Comparison of ENCODE assay signal across 17 cellular contexts in genomic region chr20:15342987-15343639, GRCh38.
"Had no signal": no experiment of that assay in that cellular context is flagged by ENCODE, and none has a peak within 500 bp of the region (broad histone marks: within the 10 kb centered on the region; RNA-seq: fewer than 3 reads in every experiment).

No MANE protein-coding gene starts in this region.

- H3K27ac ChIP-seq: coronary artery, epithelial cell of prostate, left ventricle myocardium inferior, pancreas, suprapubic skin, upper lobe of left lung had no signal

- H3K4me3 ChIP-seq: coronary artery, left ventricle myocardium inferior, pancreas, suprapubic skin, upper lobe of left lung had no signal

- H3K27me3 Mint-ChIP-seq: activated naive CD8-positive, alpha-beta T cell treated with anti-CD3 and anti-CD28 coated beads, Interleukin-2, amount 50 U/mL, for 24 hours; effector memory CD8-positive, alpha-beta T cell had no signal

- H3K4me1 Mint-ChIP-seq: activated naive CD8-positive, alpha-beta T cell treated with anti-CD3 and anti-CD28 coated beads, Interleukin-2, amount 50 U/mL, for 24 hours had no signal

- H3K27me3 ChIP-seq: pancreas, suprapubic skin, upper lobe of left lung had no signal

- ATAC-seq: activated naive CD8-positive, alpha-beta T cell treated with anti-CD3 and anti-CD28 coated beads, Interleukin-2, amount 50 U/mL, for 24 hours; effector memory CD8-positive, alpha-beta T cell; right cardiac atrium; stimulated activated naive CD8-positive, alpha-beta T cell treated with anti-CD3 and anti-CD28 coated beads, Interleukin-15, Interleukin-2, amounts not matched to agents 100 U/mL and 50 U/mL, for 24 hours; WTC11 had no signal

- DNase-seq: activated CD4-positive, alpha-beta T cell treated with anti-CD3 and anti-CD28 coated beads for 48 hours; activated naive CD4-positive, alpha-beta T cell treated with Interleukin-2 at 50 U/mL for 16 hours; activated naive CD8-positive, alpha-beta T cell treated with anti-CD3 and anti-CD28 coated beads, Interleukin-2, amount 50 U/mL, for 24 hours; caudate nucleus; effector memory CD8-positive, alpha-beta T cell; glutamatergic neuron; left ventricle myocardium inferior; pancreas; right cardiac atrium; stimulated activated CD4-positive, alpha-beta T cell treated with anti-CD3 and anti-CD28 coated beads, Interleukin-2, amount 100 ng/mL, for 48 hours; stimulated activated CD8-positive, alpha-beta memory T cell treated with anti-CD3 and anti-CD28 coated beads, Interleukin-4, amount 100 ng/mL, for 48 hours; stimulated activated naive CD8-positive, alpha-beta T cell treated with anti-CD3 and anti-CD28 coated beads, Interleukin-15, Interleukin-2, amounts not matched to agents 100 U/mL and 50 U/mL, for 24 hours; upper lobe of left lung had no signal

- H3K36me3 ChIP-seq: left ventricle myocardium inferior, pancreas, suprapubic skin, upper lobe of left lung had no signal

- H3K4me3 Mint-ChIP-seq: activated naive CD8-positive, alpha-beta T cell treated with anti-CD3 and anti-CD28 coated beads, Interleukin-2, amount 50 U/mL, for 24 hours; effector memory CD8-positive, alpha-beta T cell; WTC11 had no signal

- H3K27ac Mint-ChIP-seq: activated naive CD8-positive, alpha-beta T cell treated with anti-CD3 and anti-CD28 coated beads, Interleukin-2, amount 50 U/mL, for 24 hours; effector memory CD8-positive, alpha-beta T cell; WTC11 had no signal

- H3K4me1 ChIP-seq: left ventricle myocardium inferior, upper lobe of left lung had no signal
